Comparison of ENCODE assay signal across 22 cellular contexts in genomic region chr14:89690139-89690538, GRCh38.
"Had no signal": no experiment of that assay in that cellular context is flagged by ENCODE, and none has a peak within 500 bp of the region (broad histone marks: within the 10 kb centered on the region; RNA-seq: fewer than 3 reads in every experiment).

No MANE protein-coding gene starts in this region.

- ATAC-seq: activated CD4-positive, alpha-beta T cell treated with anti-CD3 and anti-CD28 coated beads for 36 hours; activated T-cell treated with anti-CD3 and anti-CD28 coated beads, Interleukin-2, amount 50 U/mL, for 72 hours; PC-3 had no signal

- H3K4me1 Mint-ChIP-seq: activated CD4-positive, alpha-beta memory T cell treated with anti-CD3 and anti-CD28 coated beads, Interleukin-2, amount 10 ng/mL, durations not matched to agents 7 days and 5 days had no signal

- DNase-seq: activated CD4-positive, alpha-beta memory T cell treated with anti-CD3 and anti-CD28 coated beads, Interleukin-2, amount 10 ng/mL, durations not matched to agents 7 days and 5 days; activated CD4-positive, alpha-beta T cell treated with anti-CD3 and anti-CD28 coated beads for 36 hours; activated CD4-positive, alpha-beta T cell treated with anti-CD3 and anti-CD28 coated beads, Interleukin-2, amount 50 U/mL, for 1 hour; activated gamma-delta T cell treated with Interleukin-2 at 50 U/mL for 16 hours; activated naive CD4-positive, alpha-beta T cell treated with anti-CD3 and anti-CD28 coated beads, Interleukin-2, amount 10 ng/mL, durations not matched to agents 7 days and 5 days; activated naive CD8-positive, alpha-beta T cell treated with anti-CD3 and anti-CD28 coated beads for 36 hours; activated T-cell treated with anti-CD3 and anti-CD28 coated beads for 4 hours; activated T-cell treated with anti-CD3 and anti-CD28 coated beads, Interleukin-2, amount 50 U/mL, for 72 hours; IMR-90; Kasumi-1; KBM-7; NCI-H1105 treated with DMSO at 0.1 percent for 48 hours; NCI-H1436 treated with DMSO at 0.1 percent for 48 hours; NCI-H187; NCI-H2081; NCI-H510A treated with DMSO at 0.1 percent for 48 hours; PC-3; SIG-M5; T-helper 1 cell; WERI-Rb-1 had no signal

- H3K27ac Mint-ChIP-seq: activated CD4-positive, alpha-beta memory T cell treated with anti-CD3 and anti-CD28 coated beads, Interleukin-2, amount 10 ng/mL, durations not matched to agents 7 days and 5 days; activated CD4-positive, alpha-beta T cell treated with anti-CD3 and anti-CD28 coated beads for 36 hours; activated naive CD4-positive, alpha-beta T cell treated with anti-CD3 and anti-CD28 coated beads, Interleukin-2, amount 10 ng/mL, durations not matched to agents 7 days and 5 days; activated naive CD8-positive, alpha-beta T cell treated with anti-CD3 and anti-CD28 coated beads for 36 hours; activated T-cell treated with anti-CD3 and anti-CD28 coated beads, Interleukin-2, amount 50 U/mL, for 72 hours; activated T-helper 2 cell treated with anti-CD3 and anti-CD28 coated beads, Interferon-gamma antibody, Interleukin-2, Interleukin-4, amounts not matched to agents 10 μg/mL and 5 μg/mL and 100 μg/mL, durations not matched to agents 14 hours and 24 hours and 36 hours had no signal

- FAIRE-seq: RCC 7860 had no signal

- H3K27me3 Mint-ChIP-seq: activated CD4-positive, alpha-beta memory T cell treated with anti-CD3 and anti-CD28 coated beads, Interleukin-2, amount 10 ng/mL, durations not matched to agents 7 days and 5 days; activated CD4-positive, alpha-beta T cell treated with anti-CD3 and anti-CD28 coated beads for 36 hours; activated naive CD4-positive, alpha-beta T cell treated with anti-CD3 and anti-CD28 coated beads, Interleukin-2, amount 10 ng/mL, durations not matched to agents 7 days and 5 days; activated naive CD8-positive, alpha-beta T cell treated with anti-CD3 and anti-CD28 coated beads for 36 hours had no signal

- H3K27ac ChIP-seq: WERI-Rb-1 had no signal

- H3K4me3 Mint-ChIP-seq: activated CD4-positive, alpha-beta memory T cell treated with anti-CD3 and anti-CD28 coated beads, Interleukin-2, amount 10 ng/mL, durations not matched to agents 7 days and 5 days; activated CD4-positive, alpha-beta T cell treated with anti-CD3 and anti-CD28 coated beads for 36 hours; activated naive CD4-positive, alpha-beta T cell treated with anti-CD3 and anti-CD28 coated beads, Interleukin-2, amount 10 ng/mL, durations not matched to agents 7 days and 5 days; activated naive CD8-positive, alpha-beta T cell treated with anti-CD3 and anti-CD28 coated beads for 36 hours; activated T-cell treated with anti-CD3 and anti-CD28 coated beads, Interleukin-2, amount 50 U/mL, for 72 hours had no signal

- H3K36me3 ChIP-seq: WERI-Rb-1 had no signal
